ENCODE assay signal across 1 cellular context in genomic region chr17:68170246-68170645, GRCh38.
TF ChIP-seq lines count a peak whose summit lies in the region.

No MANE protein-coding gene starts in this region.

TF ChIP-seq in HepG2, 621 proteins besides CTCF, POLR2A, EP300 and RAD21 (continued from another document):
- no peak for TF ChIP-seq ZNF318 (CRISPR knock-in tag; IDR thresholded peaks at IDR 0.05)
- no peak for TF ChIP-seq LCORL (IDR thresholded peaks at IDR 0.05)
- peak; percentile 41; the same call in 1 of the 2 replicates for TF ChIP-seq LCORL (CRISPR knock-in tag; IDR thresholded peaks at IDR 0.05)
- TF ChIP-seq ZNF350 (CRISPR knock-in tag; IDR thresholded peaks at IDR 0.05; ENCODE audit: borderline replicate concordance, low read depth): 0 out of 2 replicates have a peak, but pooled peaks have one; percentile 25
- no peak for TF ChIP-seq CAMTA2 (CRISPR knock-in tag; IDR thresholded peaks at IDR 0.05; ENCODE audit: borderline replicate concordance)
TF ChIP-seq in HepG2: peak in this region for 9.
